ENCODE assay signal across 16 cellular contexts in genomic region chr7:47516985-47517590, GRCh38.
A peak's percentile ranks its signal among the peaks of the same experiment; 100 is the strongest.
DNase-seq lines count a peak whose midpoint lies in the region; ATAC-seq, FAIRE-seq and TF ChIP-seq lines count a peak whose summit lies in the region.
"Had no signal": no experiment of that assay in that cellular context is flagged by ENCODE, and none has a peak within 500 bp of the region (broad histone marks: within the 10 kb centered on the region; RNA-seq: fewer than 3 reads in every experiment).

No MANE protein-coding gene starts in this region.

- intact Hi-C loops in body of pancreas (cut with DNase I) = no loop called here
- intact Hi-C loops in breast epithelium (cut with DNase I; ENCODE audit: low total_unique reads) = no loop called here

- no peaks in the 10 kb centered on the region for H3K27me3 ChIP-seq in body of pancreas
- no peaks in the 10 kb centered on the region for H3K27me3 ChIP-seq in right atrium auricular region
- no peaks in the 10 kb centered on the region for H3K27me3 ChIP-seq in breast epithelium
- H3K27me3 ChIP-seq: esophagus squamous epithelium, vagina had no signal

- peaks cover 19% of the 10 kb centered on the region for H3K36me3 Mint-ChIP-seq in osteocyte (ENCODE audit: unreplicated experiment)

- no peaks in the 10 kb centered on the region for H3K36me3 ChIP-seq in body of pancreas (replicated peaks in 1 of 2; ENCODE audit: insufficient read depth in 1 of 2, low read depth in 2 of 2)
- H3K36me3 ChIP-seq in right atrium auricular region = no peaks in the 10 kb centered on the region
- H3K36me3 ChIP-seq in breast epithelium = no peaks in the 10 kb centered on the region
- H3K36me3 ChIP-seq: esophagus squamous epithelium, vagina had no signal

- TF ChIP-seq POLR2A in body of pancreas (IDR thresholded peaks at IDR 0.05) (no peak), GM12891 (IDR thresholded peaks at IDR 0.05; ENCODE audit: low read depth, low read length) (no peak), breast epithelium (IDR thresholded peaks at IDR 0.05) (no peak)

- peak; percentile 56 for ATAC-seq in body of pancreas
- no peak for ATAC-seq in GM19463 (IDR thresholded peaks at IDR 0.05; ENCODE audit: unreplicated experiment)
- ATAC-seq: GM12878 had no signal

- H3K4me1 Mint-ChIP-seq in osteocyte (ENCODE audit: unreplicated experiment) = peaks cover 28% of the 10 kb centered on the region

- H3K27ac ChIP-seq in body of pancreas (peak overlapping the region in 1 of 4 donors; percentile 19), right atrium auricular region (peak overlapping the region in 1 of 2 donors; percentile 83), breast epithelium (no peak overlapping the region)
- H3K27ac ChIP-seq: esophagus squamous epithelium, vagina had no signal

- no peaks in the 10 kb centered on the region for H3K27me3 Mint-ChIP-seq in osteocyte (ENCODE audit: unreplicated experiment)
- H3K27me3 Mint-ChIP-seq: activated B cell treated with CpG ODN at 0.5 μM for 24 hours had no signal

- H3K4me3 ChIP-seq in body of pancreas (no peak overlapping the region), right atrium auricular region (no peak overlapping the region), breast epithelium (no peak overlapping the region)
- H3K4me3 ChIP-seq: esophagus squamous epithelium, GM12878, vagina had no signal

- H3K4me3 Mint-ChIP-seq in osteocyte (ENCODE audit: unreplicated experiment) = no peak overlapping the region
- H3K4me3 Mint-ChIP-seq: activated B cell treated with CpG ODN at 0.5 μM for 24 hours had no signal

- WGBS in body of pancreas, 2 donors = 31 to 36% methylated on average over 9 to 10 of the region's 10 CpGs

- peaks cover 43% of the 10 kb centered on the region for H3K4me1 ChIP-seq in body of pancreas
- peaks cover 0 to 29% of the 10 kb centered on the region in 2 donors for H3K4me1 ChIP-seq in right atrium auricular region
- H3K4me1 ChIP-seq in breast epithelium = no peaks in the 10 kb centered on the region

- H3K9me3 ChIP-seq in body of pancreas = no peaks in the 10 kb centered on the region
- H3K9me3 ChIP-seq in right atrium auricular region = no peaks in the 10 kb centered on the region
- no peaks in the 10 kb centered on the region for H3K9me3 ChIP-seq in breast epithelium
- H3K9me3 ChIP-seq: esophagus squamous epithelium, vagina had no signal

- DNase-seq in COR-L47 (lab: John Stamatoyannopoulos, UW) (peak; percentile 96), NCI-H2081 (lab: John Stamatoyannopoulos, UW) (peak; percentile 84 to 94), body of pancreas (peak; percentile 68 to 86 (median 76)), osteocyte (ENCODE audit: extremely low spot score, unreplicated experiment) (no peak), right atrium auricular region (ENCODE audit: low spot score) (no peak), GM12891 (ENCODE audit: insufficient read length, low spot score) (no peak), breast epithelium (ENCODE audit: low spot score in 2 of 2) (no peak)
- DNase-seq: activated B cell treated with CpG ODN at 0.5 μM for 24 hours; activated CD8-positive, alpha-beta memory T cell treated with anti-CD3 and anti-CD28 coated beads, Interleukin-2, amount 50 U/mL, for 48 hours; esophagus squamous epithelium; mesenchymal stem cell; NCI-H1694 treated with DMSO at 0.1 percent for 48 hours; stimulated activated CD8-positive, alpha-beta memory T cell treated with anti-CD3 and anti-CD28 coated beads, Interleukin-4, amount 100 ng/mL, for 48 hours had no signal

- no peak for FAIRE-seq in GM12891 (lab: Jason Lieb, UNC)
- FAIRE-seq: GM12878 had no signal

- H3K9me3 Mint-ChIP-seq in osteocyte (ENCODE audit: unreplicated experiment) = no peaks in the 10 kb centered on the region
- H3K9me3 Mint-ChIP-seq: activated B cell treated with CpG ODN at 0.5 μM for 24 hours had no signal

- TF ChIP-seq CTCF in body of pancreas (IDR thresholded peaks at IDR 0.05) (no peak), osteocyte (IDR thresholded peaks at IDR 0.05) (no peak), right atrium auricular region (IDR thresholded peaks at IDR 0.05) (no peak), breast epithelium (IDR thresholded peaks at IDR 0.05) (no peak)

- peak overlapping the region; percentile 5 for H3K27ac Mint-ChIP-seq in osteocyte (ENCODE audit: unreplicated experiment)
- H3K27ac Mint-ChIP-seq: activated B cell treated with CpG ODN at 0.5 μM for 24 hours had no signal

TF ChIP-seq in GM12891, 5 proteins besides CTCF, POLR2A, EP300 and RAD21:
- no peak for TF ChIP-seq TAF1 (IDR thresholded peaks at IDR 0.05; ENCODE audit: low read depth, low read length)
- no peak for TF ChIP-seq POU2F2 (IDR thresholded peaks at IDR 0.05; ENCODE audit: low read depth, low read length)
- no peak for TF ChIP-seq PAX5 (IDR thresholded peaks at IDR 0.05; ENCODE audit: insufficient read depth, low read length, severe bottlenecking)
- no peak for TF ChIP-seq POLR2AphosphoS5 (IDR thresholded peaks at IDR 0.05; ENCODE audit: low read depth, low read length)
- TF ChIP-seq SPI1 (IDR thresholded peaks at IDR 0.05; ENCODE audit: low read depth, low read length) = no peak

Comparison
In these comparisons a context has a peak if more than half of its experiments do, and no peak if none do; other contexts are left out.
1. DNase-seq: peak in COR-L47 (single experiment), NCI-H2081 (2 of 2) and body of pancreas (4 of 4); none in osteocyte (single experiment), right atrium auricular region (single experiment), GM12891 (single experiment) and breast epithelium (0 of 2).